Comparison of ENCODE assay signal across 13 cellular contexts in the genomic region with DNA sequence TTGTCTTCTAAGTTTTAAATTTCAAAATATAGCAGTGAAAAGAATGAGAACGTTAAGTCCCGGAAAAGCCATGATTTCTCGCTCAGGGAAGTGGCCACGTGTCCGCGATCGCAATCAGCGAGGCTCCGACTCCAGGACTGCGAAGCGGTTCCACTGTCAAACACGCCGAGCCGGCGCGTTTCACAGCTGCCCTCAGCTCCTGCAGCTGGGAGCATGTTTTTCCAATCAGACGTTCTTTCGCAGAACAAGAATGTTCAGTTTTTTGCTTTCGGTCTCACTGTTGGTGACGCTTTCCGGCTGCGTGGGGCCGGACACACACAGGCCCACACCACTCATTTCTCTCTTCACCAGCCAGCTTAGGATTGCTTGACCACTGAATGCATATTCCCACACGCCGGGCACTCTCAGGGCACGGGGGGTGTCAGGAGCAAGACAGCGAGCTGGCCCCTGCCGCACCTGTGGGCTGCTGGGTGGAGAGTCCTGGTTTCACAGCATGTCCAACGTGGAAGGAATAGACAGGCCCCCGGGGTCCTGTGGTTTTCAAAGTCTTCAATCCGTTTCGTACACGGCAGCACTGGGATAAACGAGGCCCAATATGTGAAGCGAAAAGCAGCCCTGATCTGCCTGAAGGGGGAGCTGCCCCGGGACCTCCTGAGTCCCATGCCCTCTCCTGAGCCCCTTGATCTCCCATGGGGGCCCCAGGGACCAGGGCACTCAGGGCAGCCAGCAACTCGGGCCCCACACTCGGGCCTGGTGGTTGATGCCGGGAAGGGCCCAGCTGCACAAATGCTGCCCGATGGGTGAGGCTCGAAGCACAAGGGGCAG. TPM values are rescaled to one million over a fixed set of nuclear protein-coding genes. Genes with fewer than 3 reads are reported as not detected.
DNase-seq lines count a peak whose midpoint lies in the region; ATAC-seq, FAIRE-seq and TF ChIP-seq lines count a peak whose summit lies in the region.
"Had no signal": no experiment of that assay in that cellular context is flagged by ENCODE, and none has a peak within 500 bp of the region (broad histone marks: within the 10 kb centered on the region; RNA-seq: fewer than 3 reads in every experiment).

No MANE protein-coding gene starts in this region.

- H3K9ac ChIP-seq in HCT116 (ENCODE audit: low read length), result no peak overlapping the region
- H3K9ac ChIP-seq in H1 (replicated peaks in 1 of 4; ENCODE audit: extremely low read depth in 1 of 4, low read depth in 3 of 4, low read length in 3 of 4), result no peak overlapping the region
- no peak overlapping the region for H3K9ac ChIP-seq in skeletal muscle satellite cell (ENCODE audit: low read depth, low read length)

- H4K5ac ChIP-seq in H1 (ENCODE audit: insufficient read length, low read depth, low read length), result no peak overlapping the region

- no peak overlapping the region for H3K56ac ChIP-seq in H1 (replicated peaks; ENCODE audit: insufficient read length, low read depth, low read length)

- no peak overlapping the region for H2BK5ac ChIP-seq in H1 (ENCODE audit: low read depth, low read length)

- POLR2A ChIA-PET in HCT116 (lab: Charles Lee) (no interaction called here), H1 (lab: Charles Lee; ENCODE audit: partially characterized antibody) (interaction anchor here (0.5 to 3.1 kb wide), 4 partner anchors 25 to 54 kb away, joined by 3 to 11 read pairs (median 3); no protein-coding TSS in a partner anchor)

- H3K9me3 ChIP-seq in HCT116 (ENCODE audit: control insufficient read depth in 1 of 2, insufficient read depth in 1 of 2, low read depth in 1 of 2, low read length in 2 of 2) (no peaks in the 10 kb centered on the region), H1 (ENCODE audit: insufficient read depth in 2 of 2, low read depth in 1 of 2, low read length in 1 of 2) (no peaks in the 10 kb centered on the region), skeletal muscle satellite cell (replicated peaks; ENCODE audit: low read length) (no peaks in the 10 kb centered on the region)

- peak overlapping the region; percentile 48 for H2BK20ac ChIP-seq in H1 (ENCODE audit: low read length)

- peak in 2 of 3 experiments; percentile 31 to 38; a peak in 4 of 6 replicates for TF ChIP-seq CTCF in HCT116 (IDR thresholded peaks at IDR 0.05 in 2 of 3, conservative IDR thresholded peaks at IDR 0.05 in 1 of 3; ENCODE audit: borderline replicate concordance in 1 of 3, insufficient read depth in 1 of 3, low read depth in 2 of 3, low read length in 2 of 3)
- peak in 2 of 3 experiments; percentile 46 to 54; a peak in 3 of 4 replicates for TF ChIP-seq CTCF in H1 (IDR thresholded peaks at IDR 0.05; ENCODE audit: control extremely low read depth in 1 of 3, insufficient read depth in 1 of 3, low read depth in 1 of 3, low read length in 3 of 3)

- WGBS in H1 (ENCODE audit: extremely low coverage in 1 of 2, insufficient coverage in 1 of 2, insufficient read length in 1 of 2, insufficient replicate concordance in 2 of 2, low coverage in 1 of 2, low lambda C conversion rate in 2 of 2, missing lambda C conversion rate in 1 of 2), 2 experiments, result 88% methylated on average over 39 of the region's 41 CpGs; no CpG with 5 or more reads in 1 of the 2 experiments

- DNase-seq in HCT116 (ENCODE audit: low read depth, low spot score), result no peak
- no peak for DNase-seq in H1 (ENCODE audit: low read depth in 1 of 2, low spot score in 2 of 2)
- peak; percentile 75 for DNase-seq in left kidney (ENCODE audit: low read depth, low spot score)
- DNase-seq in NCI-H1436 (lab: John Stamatoyannopoulos, UW), result no peak
- no peak for DNase-seq in anterior cingulate cortex (lab: John Stamatoyannopoulos, UW)
- DNase-seq in stimulated activated CD8-positive, alpha-beta memory T cell treated with anti-CD3 and anti-CD28 coated beads, Interleukin-4, amount 100 ng/mL, for 48 hours, result no peak
- DNase-seq in AG08395 (ENCODE audit: low spot score), result no peak
- DNase-seq: activated CD4-positive, alpha-beta T cell treated with anti-CD3 and anti-CD28 coated beads, Interleukin-2, amount 10 ng/mL, durations not matched to agents 24 days and 14 days; activated naive CD4-positive, alpha-beta T cell treated with anti-CD3 and anti-CD28 coated beads, Interleukin-2, amount 10 ng/mL, durations not matched to agents 7 days and 5 days; KBM-7; mammary epithelial cell; NCI-H446 had no signal

- intact Hi-C loops in HCT116 (cut with micrococcal nuclease), result no loop called here

- TF ChIP-seq RAD21 in HCT116 (IDR thresholded peaks at IDR 0.05; ENCODE audit: low read depth), result no peak
- TF ChIP-seq RAD21 in H1 (IDR thresholded peaks at IDR 0.05 in 1 of 2, conservative IDR thresholded peaks at IDR 0.05 in 1 of 2; ENCODE audit: low read depth in 2 of 2, low read length in 2 of 2), result peak; percentile 17 to 48; a peak in 3 of 4 replicates

- no peak overlapping the region for H2BK120ac ChIP-seq in H1 (replicated peaks; ENCODE audit: low read depth, low read length)

- no peak overlapping the region for H3K4ac ChIP-seq in H1 (replicated peaks; ENCODE audit: insufficient read length, low read depth, low read length)

- H3K79me2 ChIP-seq in HCT116 (ENCODE audit: insufficient read depth, low read length), result no peaks in the 10 kb centered on the region
- no peaks in the 10 kb centered on the region for H3K79me2 ChIP-seq in H1 (ENCODE audit: control insufficient read depth in 1 of 2, insufficient read depth in 2 of 2, low read length in 2 of 2)

- no TSS peak for BruUV-seq in HCT116 (replicated peaks; lab: Mats Ljungman, UMichigan)

- H4K8ac ChIP-seq in H1 (ENCODE audit: extremely low read depth, insufficient read depth, low read length), result peak overlapping the region; percentile 76

- CTCF ChIA-PET in HCT116 (lab: Charles Lee) (no interaction called here), H1 (lab: Charles Lee; ENCODE audit: partially characterized antibody) (interaction anchor here (0.6 to 4.6 kb wide), 28 partner anchors 10 to 843 kb away, joined by 3 to 39 read pairs (median 4); no protein-coding TSS in a partner anchor)

- H3K4me2 ChIP-seq in HCT116 (ENCODE audit: low read length) (no peak overlapping the region), H1 (ENCODE audit: insufficient read depth in 1 of 2, low read depth in 2 of 2, low read length in 2 of 2) (no peak overlapping the region), skeletal muscle satellite cell (ENCODE audit: low read length) (peak overlapping the region; percentile 13)

- no peaks in the 10 kb centered on the region for H3K36me3 ChIP-seq in HCT116 (ENCODE audit: control insufficient read depth in 1 of 2, insufficient read depth in 2 of 2, low read length in 2 of 2)
- H3K36me3 ChIP-seq in H1 (ENCODE audit: control insufficient read depth in 2 of 4, insufficient read depth in 4 of 4, low read length in 3 of 4), result no peaks in the 10 kb centered on the region
- no peaks in the 10 kb centered on the region for H3K36me3 ChIP-seq in skeletal muscle satellite cell (ENCODE audit: insufficient read depth, low read length)

- H2AK5ac ChIP-seq in H1 (ENCODE audit: low read depth, low read length), result no peak overlapping the region

- ATAC-seq in HCT116, result peak; percentile 39; the same call in 1 of the 2 replicates

- H3K27me3 ChIP-seq in HCT116 (ENCODE audit: insufficient read depth, low read length), result no peaks in the 10 kb centered on the region
- no peaks in the 10 kb centered on the region; a peak in 1 of 7 replicates for H3K27me3 ChIP-seq in H1 (replicated peaks in 1 of 4; ENCODE audit: control insufficient read depth in 3 of 4, extremely low read depth in 1 of 4, insufficient read depth in 3 of 4, low read length in 3 of 4)
- peaks cover 16% of the 10 kb centered on the region for H3K27me3 ChIP-seq in skeletal muscle satellite cell (ENCODE audit: control insufficient read depth, insufficient read depth, low read length)

- H3K27ac ChIP-seq in HCT116 (ENCODE audit: low read depth, low read length) (no peak overlapping the region), H1 (ENCODE audit: low read depth, low read length) (no peak overlapping the region)

- no peaks in the 10 kb centered on the region for H3K23me2 ChIP-seq in H1 (ENCODE audit: low read depth, low read length)

- H2AFZ ChIP-seq in HCT116 (ENCODE audit: low read depth, low read length, poor library complexity, severe bottlenecking), result no peak overlapping the region
- H2AFZ ChIP-seq in H1 (ENCODE audit: low read length), result no peak overlapping the region

- no peak overlapping the region for H3K4me3 ChIP-seq in HCT116 (replicated peaks in 1 of 2; ENCODE audit: low read depth in 1 of 2, low read length in 2 of 2)
- H3K4me3 ChIP-seq in H1 (ENCODE audit: extremely low read depth in 1 of 4, insufficient read depth in 2 of 4, low read depth in 3 of 4, low read length in 4 of 4), result no peak overlapping the region
- no peak overlapping the region for H3K4me3 ChIP-seq in skeletal muscle satellite cell (ENCODE audit: low read length)

- no peak overlapping the region; the same call in 1 of the 2 replicates for H3K18ac ChIP-seq in H1 (ENCODE audit: extremely low read depth, low read length)

- H2BK15ac ChIP-seq in H1 (ENCODE audit: low read length), result peak overlapping the region; percentile 81; the same call in 1 of the 2 replicates

- no peak for TF ChIP-seq POLR2A in HCT116 (IDR thresholded peaks at IDR 0.05; ENCODE audit: borderline replicate concordance, extremely low read depth, insufficient read depth, insufficient read length)
- no peak for TF ChIP-seq POLR2A in H1 (IDR thresholded peaks at IDR 0.05; ENCODE audit: control extremely low read depth in 1 of 2, low read depth in 2 of 2, low read length in 2 of 2)

- no peak for FAIRE-seq in H1 (lab: Jason Lieb, UNC)

- peaks cover 0 to 20% of the 10 kb centered on the region in 2 experiments; a peak in 2 of 4 replicates for H3K4me1 ChIP-seq in HCT116 (ENCODE audit: control insufficient read depth in 1 of 2, insufficient read depth in 2 of 2, low read length in 2 of 2)
- peaks cover 6 to 16% (median 11%) of the 10 kb centered on the region in 4 experiments for H3K4me1 ChIP-seq in H1 (replicated peaks in 1 of 4; ENCODE audit: control insufficient read depth in 3 of 4, insufficient read depth in 4 of 4, low read length in 3 of 4)
- H3K4me1 ChIP-seq in skeletal muscle satellite cell (ENCODE audit: control insufficient read depth, insufficient read depth, low read length), result peaks cover 14% of the 10 kb centered on the region

- RAD21 ChIA-PET in HCT116 (lab: Charles Lee; ENCODE audit: low non-redundant PET in 1 of 2, low total read pairs in 2 of 2, uncharacterized antibody in 2 of 2, unreplicated experiment in 2 of 2), result interaction anchor here in 1 of 2 experiments (0.5 kb wide), 1 partner anchor 21 kb away, joined by 3 read pairs; no protein-coding TSS in a partner anchor

- no peaks in the 10 kb centered on the region for H3K79me1 ChIP-seq in H1 (ENCODE audit: low read depth, low read length)

- TF ChIP-seq EP300 in H1 (IDR thresholded peaks at IDR 0.05; ENCODE audit: borderline replicate concordance in 1 of 2, low read depth in 2 of 2, low read length in 2 of 2), result no peak

- H4K20me1 ChIP-seq in HCT116 (ENCODE audit: insufficient read depth) (no peaks in the 10 kb centered on the region), H1 (replicated peaks in 1 of 2; ENCODE audit: control insufficient read depth in 1 of 2, insufficient read depth in 2 of 2, low read length in 2 of 2) (peaks cover 0 to 1% of the 10 kb centered on the region in 2 experiments)

- H4K91ac ChIP-seq in H1 (replicated peaks; ENCODE audit: insufficient read length, low read length), result no peak overlapping the region

- no peaks in the 10 kb centered on the region for H3K9me2 ChIP-seq in HCT116 (ENCODE audit: insufficient read depth)

- H2BK12ac ChIP-seq in H1 (ENCODE audit: low read depth, low read length), result peak overlapping the region; percentile 60; the same call in 1 of the 2 replicates

- no peak overlapping the region for H3K23ac ChIP-seq in H1 (ENCODE audit: insufficient read length)

- H3K14ac ChIP-seq in H1 (ENCODE audit: insufficient read length), result no peak overlapping the region

RNA-seq across cellular contexts. Expression of a gene that starts 47.3 kb away (rescaled TPM):
- 59.5 TPM for total RNA-seq in HCT116 (2021; ENCODE audit: unreplicated experiment)
- polyA plus RNA-seq in HCT116 (2012), result 57.0 and 60.3 TPM in 2 replicates
- 201 and 205 TPM in 2 replicates for total RNA-seq in H1 (2021; fragmentation: NEBNext Ultra II Directional; extraction: Animal tissue kit (Norgen Biotek cat#: 25700))
- 145 and 239 TPM in 2 replicates for polyA plus RNA-seq in H1 (2011; rRNA removed)
- 167 TPM for polyA plus RNA-seq in H1 (2011; cell fraction: cytosol; rRNA removed)
- polyA plus RNA-seq in H1 (2011; cell fraction: nucleus; rRNA removed), result 627 TPM
- polyA plus RNA-seq in H1 (2012, experiment 1 of 2), result 80.5 to 132 TPM (median 130 TPM) in 4 replicates
- 88.9 TPM for polyA plus RNA-seq in H1 (2012, experiment 2 of 2)
- polyA plus RNA-seq in H1 (2013, experiment 1 of 2), result 269 TPM
- 226 TPM for polyA plus RNA-seq in H1 (2013, experiment 2 of 2)
- 30.9 and 31.7 TPM in 2 replicates for polyA minus RNA-seq in H1 (2011; rRNA and poly(A)+ RNA removed)
- polyA minus RNA-seq in H1 (2011; cell fraction: cytosol; rRNA and poly(A)+ RNA removed), result 90.3 TPM
- 88.2 TPM for polyA minus RNA-seq in H1 (2011; cell fraction: nucleus; rRNA and poly(A)+ RNA removed)
- 25.6 and 40.2 TPM in 2 replicates for total RNA-seq in skeletal muscle satellite cell (2012; rRNA removed)
